In the genomic region with DNA sequence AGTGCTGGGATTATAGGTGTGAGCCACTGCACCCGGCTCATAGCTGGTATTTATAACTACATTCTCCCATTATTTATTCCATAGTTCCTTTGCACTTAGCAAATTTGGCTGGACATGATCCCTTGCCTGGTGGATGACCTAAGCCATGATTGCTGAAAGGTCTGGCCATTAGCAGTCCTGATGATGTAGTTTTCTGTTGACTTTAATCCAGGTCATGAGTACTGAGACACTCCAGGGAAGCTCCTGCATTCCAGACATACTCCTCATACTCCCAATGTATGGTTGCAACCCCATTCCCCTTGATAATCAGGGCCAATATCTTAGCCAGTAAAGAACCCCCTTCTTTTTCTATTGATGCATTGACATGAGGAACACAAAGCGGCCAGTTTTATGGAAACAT, we compare ENCODE assay signal across 1 cellular context.
TF ChIP-seq lines count a peak whose summit lies in the region.

No MANE protein-coding gene starts in this region.

TF ChIP-seq in WTC11, 78 proteins besides CTCF, POLR2A, EP300 and RAD21 (continued from another document):
- TF ChIP-seq ZNF281 (CRISPR knock-in tag; IDR thresholded peaks at IDR 0.05): no peak
- TF ChIP-seq ATF3 (CRISPR knock-in tag; conservative IDR thresholded peaks at IDR 0.05): no peak
